Comparison of ENCODE assay signal across 9 cellular contexts in the genomic region with DNA sequence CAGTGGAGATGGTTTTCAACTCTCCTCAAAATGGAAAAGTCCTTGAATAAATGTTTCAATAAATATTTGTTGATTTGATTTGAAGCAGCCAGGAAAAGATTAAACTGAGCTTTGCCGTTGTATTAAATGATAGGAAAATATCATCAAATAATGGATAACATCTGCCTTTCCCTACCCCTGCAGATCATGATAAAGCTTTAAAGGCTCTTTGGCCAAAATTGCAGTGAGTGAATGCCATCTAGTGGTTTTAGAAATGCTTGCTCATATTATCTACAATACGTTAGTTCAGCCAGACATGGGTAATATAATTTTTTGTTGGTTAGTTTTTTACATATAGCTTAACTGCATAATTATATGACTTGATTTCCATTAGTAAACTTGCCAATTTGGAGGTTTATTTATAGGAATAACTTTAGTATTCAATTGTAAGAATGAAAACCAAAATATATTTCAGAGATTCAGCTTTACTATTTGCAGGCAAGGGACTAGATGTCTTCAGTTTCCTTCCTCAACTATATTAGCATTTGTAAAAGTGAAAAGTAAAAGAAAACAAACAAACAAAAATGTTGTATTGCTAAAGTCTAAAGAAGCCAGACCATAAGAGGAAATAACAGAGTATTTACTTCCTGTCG.
A peak's percentile ranks its signal among the peaks of the same experiment; 100 is the strongest.
DNase-seq lines count a peak whose midpoint lies in the region; ATAC-seq and FAIRE-seq lines count a peak whose summit lies in the region.
"Had no signal": no experiment of that assay in that cellular context is flagged by ENCODE, and none has a peak within 500 bp of the region (broad histone marks: within the 10 kb centered on the region; RNA-seq: fewer than 3 reads in every experiment).

No MANE protein-coding gene starts in this region.

- H3K27ac ChIP-seq in mesendoderm (ENCODE audit: low read depth, low read length), result no peak overlapping the region
- H3K27ac ChIP-seq: HL-60 had no signal

- no peak overlapping the region for H3K4me3 ChIP-seq in mesendoderm (ENCODE audit: low read length)

- H2AK5ac ChIP-seq in mesendoderm (ENCODE audit: low read length), result no peak overlapping the region

- no peaks in the 10 kb centered on the region for H3K27me3 ChIP-seq in mesendoderm (ENCODE audit: insufficient read depth, low read length, poor library complexity)

- ATAC-seq in HG03460 (IDR thresholded peaks at IDR 0.05; ENCODE audit: unreplicated experiment) (peak; percentile 62), GM21381 (IDR thresholded peaks at IDR 0.05; ENCODE audit: unreplicated experiment) (no peak)

- H3K9ac ChIP-seq in mesendoderm (ENCODE audit: low read length), result no peak overlapping the region

- H3K36me3 ChIP-seq in mesendoderm (ENCODE audit: control insufficient read depth, insufficient read depth, low read length), result no peaks in the 10 kb centered on the region

- no peaks in the 10 kb centered on the region for H3K4me1 ChIP-seq in mesendoderm (ENCODE audit: control insufficient read depth, low read depth, low read length)

- no peak overlapping the region for H2BK120ac ChIP-seq in mesendoderm (ENCODE audit: low read depth, low read length)

- WGBS in mesendoderm (ENCODE audit: extremely low coverage, insufficient coverage, low lambda C conversion rate), result no CpG with 5 or more reads among the region's 3 CpGs

- no peaks in the 10 kb centered on the region for H3K79me2 ChIP-seq in mesendoderm (ENCODE audit: control insufficient read depth, insufficient read depth, low read length)

- no peak overlapping the region for H2BK5ac ChIP-seq in mesendoderm (ENCODE audit: low read length)

- H3K18ac ChIP-seq in mesendoderm (ENCODE audit: low read length), result no peak overlapping the region

- H3K79me1 ChIP-seq in mesendoderm (ENCODE audit: low read length), result no peaks in the 10 kb centered on the region

- peak; percentile 64 for FAIRE-seq in GM18507 (lab: Jason Lieb, UNC)

- H3K56ac ChIP-seq in mesendoderm (ENCODE audit: low read length), result no peak overlapping the region

- H2BK15ac ChIP-seq in mesendoderm (replicated peaks; ENCODE audit: low read depth), result no peak overlapping the region

- H4K8ac ChIP-seq in mesendoderm (ENCODE audit: low read depth, low read length), result no peak overlapping the region

- DNase-seq in AG20443 (ENCODE audit: low spot score) (peak; percentile 45), GM18507 (ENCODE audit: extremely low spot score, insufficient read length, low read depth) (no peak), NCI-H748 treated with DMSO at 0.1 percent for 48 hours (lab: John Stamatoyannopoulos, UW) (peak; percentile 45), cerebellar cortex (ENCODE audit: low spot score) (peak; percentile 87), mesendoderm (peak; percentile 57)
- DNase-seq in stimulated activated CD4-positive, alpha-beta T cell treated with anti-CD3 and anti-CD28 coated beads, Interleukin-12 subunit alpha, Interleukin-12 subunit beta, amount 100 ng/mL, for 4 hours, result no peak

- no peak overlapping the region for H4K5ac ChIP-seq in mesendoderm (ENCODE audit: low read length)

- no peak overlapping the region for H3K23ac ChIP-seq in mesendoderm (ENCODE audit: low read length)

- no peak overlapping the region for H3K4me2 ChIP-seq in mesendoderm (ENCODE audit: low read length)

- no peak overlapping the region for H3K4ac ChIP-seq in mesendoderm (ENCODE audit: low read depth, low read length)

Comparison
In these comparisons a context has a peak if more than half of its experiments do, and no peak if none do; other contexts are left out.
1. DNase-seq: peak in AG20443 (single experiment), NCI-H748 treated with DMSO at 0.1 percent for 48 hours (single experiment), cerebellar cortex (single experiment) and mesendoderm (single experiment); none in GM18507 (single experiment) and stimulated activated CD4-positive, alpha-beta T cell treated with anti-CD3 and anti-CD28 coated beads, Interleukin-12 subunit alpha, Interleukin-12 subunit beta, amount 100 ng/mL, for 4 hours (single experiment).